Comparison of ENCODE assay signal across 8 cellular contexts in the genomic region with DNA sequence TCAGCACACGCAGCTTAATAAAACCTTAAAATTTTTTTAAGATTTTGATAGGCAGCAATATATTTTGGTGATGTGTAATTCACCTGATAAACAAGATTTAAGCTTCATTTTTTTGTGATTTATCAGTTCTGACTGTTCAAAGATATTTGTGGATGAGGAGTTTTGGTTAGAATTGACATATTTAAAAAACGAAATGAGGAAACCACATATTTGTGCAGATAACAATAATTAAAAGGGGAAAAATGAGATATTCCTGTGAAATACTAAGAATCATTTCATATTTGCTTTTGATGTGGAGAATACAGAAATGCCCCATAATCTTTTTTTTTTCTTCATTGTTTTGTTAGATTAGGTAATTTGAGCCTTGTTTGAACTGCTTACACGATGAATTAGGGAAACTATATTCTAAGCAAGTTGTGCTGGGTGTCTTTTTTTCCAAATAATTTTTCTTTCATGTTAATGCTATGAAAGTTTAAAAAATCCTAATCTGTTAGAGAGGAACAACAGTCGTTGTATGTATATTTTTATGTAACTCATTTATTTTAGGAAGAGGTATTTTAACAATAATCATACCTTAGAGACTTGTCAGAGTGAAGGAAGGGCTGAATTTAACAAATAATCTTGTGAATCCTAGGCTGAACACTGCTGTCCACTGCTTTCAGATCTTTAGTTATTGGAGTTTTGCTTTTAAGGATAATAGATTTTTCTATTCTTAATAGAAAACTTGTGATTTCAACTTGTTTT. TPM values are rescaled to one million over a fixed set of nuclear protein-coding genes. Genes with fewer than 3 reads are reported as not detected.
DNase-seq lines count a peak whose midpoint lies in the region; ATAC-seq and TF ChIP-seq lines count a peak whose summit lies in the region.

No MANE protein-coding gene starts in this region.

- H3K79me2 ChIP-seq in neural cell (replicated peaks; ENCODE audit: insufficient read depth, low read length): peaks cover 71% of the 10 kb centered on the region

- peaks cover 26% of the 10 kb centered on the region for H3K4me1 ChIP-seq in CD8-positive, alpha-beta T cell (ENCODE audit: insufficient read depth, low read length)

- H3K27ac ChIP-seq in CD8-positive, alpha-beta T cell (ENCODE audit: low read depth, low read length): peak overlapping the region; percentile 30
- peak overlapping the region; percentile 68 for H3K27ac ChIP-seq in neural cell (ENCODE audit: low read length)

- ATAC-seq in CD8-positive, alpha-beta T cell: no peak
- ATAC-seq in GM21528 (IDR thresholded peaks at IDR 0.05; ENCODE audit: low FRiP score, unreplicated experiment): no peak

- intact Hi-C loops in CD8-positive, alpha-beta T cell (cut with DNase I, micrococcal nuclease): loop anchor here in 1 of 2 experiments (1.0 to 2.0 kb wide), 3 partner anchors 216 to 493 kb away; no protein-coding TSS in a partner anchor
- intact Hi-C loops in dendritic cell treated with granulocyte-macrophage colony-stimulating factor and Interleukin-4, amounts not matched to agents 40 ng/mL and 50 ng/mL, for 4 days (cut with micrococcal nuclease): loop anchor here (2.0 to 5.0 kb wide), 2 partner anchors 240 to 1469 kb away; partner anchors contain the start of gene TFB1M

- no peaks in the 10 kb centered on the region for H3K27me3 ChIP-seq in CD8-positive, alpha-beta T cell (ENCODE audit: insufficient read depth, low read length)
- no peaks in the 10 kb centered on the region for H3K27me3 ChIP-seq in neural cell (ENCODE audit: insufficient read depth, low read depth, low read length)

- peaks cover 27% of the 10 kb centered on the region for H3K36me3 Mint-ChIP-seq in CD8-positive, alpha-beta T cell
- H3K36me3 Mint-ChIP-seq in dendritic cell treated with granulocyte-macrophage colony-stimulating factor and Interleukin-4, amounts not matched to agents 40 ng/mL and 50 ng/mL, for 4 days (ENCODE audit: low read depth): peaks cover 21% of the 10 kb centered on the region

- no peak for TF ChIP-seq EP300 in neural cell (conservative IDR thresholded peaks at IDR 0.05; ENCODE audit: poor library complexity, severe bottlenecking)

- peaks cover 3% of the 10 kb centered on the region for H3F3A ChIP-seq in neural cell (ENCODE audit: insufficient read depth, low read length, poor library complexity, severe bottlenecking)

- H3K9me3 ChIP-seq in CD8-positive, alpha-beta T cell (ENCODE audit: low read length): no peaks in the 10 kb centered on the region
- no peaks in the 10 kb centered on the region for H3K9me3 ChIP-seq in neural cell (ENCODE audit: low read length)

- TF ChIP-seq CTCF in CD8-positive, alpha-beta T cell (IDR thresholded peaks at IDR 0.05): no peak
- TF ChIP-seq CTCF in neural cell (IDR thresholded peaks at IDR 0.05; ENCODE audit: poor library complexity, severe bottlenecking): no peak

- peak overlapping the region; percentile 97 for H3K9ac ChIP-seq in neural cell (ENCODE audit: low read length)

- peaks cover 56% of the 10 kb centered on the region for H3K4me1 Mint-ChIP-seq in CD8-positive, alpha-beta T cell (ENCODE audit: low read depth)
- H3K4me1 Mint-ChIP-seq in dendritic cell treated with granulocyte-macrophage colony-stimulating factor and Interleukin-4, amounts not matched to agents 40 ng/mL and 50 ng/mL, for 4 days (ENCODE audit: low read depth): peaks cover 30% of the 10 kb centered on the region

- no peaks in the 10 kb centered on the region for H3K9me2 ChIP-seq in neural cell (ENCODE audit: insufficient read depth, low read length)

- peak overlapping the region; percentile 85 for H3K4me3 Mint-ChIP-seq in CD8-positive, alpha-beta T cell
- H3K4me3 Mint-ChIP-seq in dendritic cell treated with granulocyte-macrophage colony-stimulating factor and Interleukin-4, amounts not matched to agents 40 ng/mL and 50 ng/mL, for 4 days: peak overlapping the region; percentile 83

- H3K36me3 ChIP-seq in CD8-positive, alpha-beta T cell (ENCODE audit: insufficient read depth, low read length): no peaks in the 10 kb centered on the region
- peaks cover 3% of the 10 kb centered on the region for H3K36me3 ChIP-seq in neural cell (ENCODE audit: insufficient read depth, low read length)

- CTCF ChIA-PET in CD8-positive, alpha-beta T cell (lab: Charles Lee): interaction anchor here (0.9 kb wide), 1 partner anchor 81 kb away, joined by 4 read pairs; no protein-coding TSS in a partner anchor

- peak overlapping the region; percentile 91 for H3K27ac Mint-ChIP-seq in CD8-positive, alpha-beta T cell
- H3K27ac Mint-ChIP-seq in dendritic cell treated with granulocyte-macrophage colony-stimulating factor and Interleukin-4, amounts not matched to agents 40 ng/mL and 50 ng/mL, for 4 days: peak overlapping the region; percentile 41

- peak overlapping the region; percentile 48 for H3K4me3 ChIP-seq in CD8-positive, alpha-beta T cell (ENCODE audit: low read depth, low read length)
- H3K4me3 ChIP-seq in neural cell (ENCODE audit: low read length): peak overlapping the region; percentile 89

- no peaks in the 10 kb centered on the region for H3K9me3 Mint-ChIP-seq in CD8-positive, alpha-beta T cell
- no peaks in the 10 kb centered on the region for H3K9me3 Mint-ChIP-seq in dendritic cell treated with granulocyte-macrophage colony-stimulating factor and Interleukin-4, amounts not matched to agents 40 ng/mL and 50 ng/mL, for 4 days

- no peak for TF ChIP-seq RAD21 in neural cell (conservative IDR thresholded peaks at IDR 0.05)

- peak overlapping the region; percentile 68 for H3K4me2 ChIP-seq in neural cell (ENCODE audit: low read length)

- DNase-seq in CD8-positive, alpha-beta T cell: no peak
- DNase-seq in NCI-H146 (lab: John Stamatoyannopoulos, UW) (peak; percentile 19), HuH-7.5 (ENCODE audit: low spot score) (no peak), dermis blood vessel endothelial cell (no peak)
- no peak for DNase-seq in stimulated activated CD4-positive, alpha-beta T cell treated with anti-CD3 and anti-CD28 coated beads, Interleukin-4, amount 100 ng/mL, for 24 hours

- H2AFZ ChIP-seq in neural cell (ENCODE audit: low read depth, low read length): no peak overlapping the region

- peaks cover 17% of the 10 kb centered on the region for H4K20me1 ChIP-seq in neural cell (ENCODE audit: insufficient read depth)

- POLR2A ChIA-PET in CD8-positive, alpha-beta T cell (lab: Charles Lee): interaction anchor here (0.6 to 5.9 kb wide), 7 partner anchors 61 to 1321 kb away, joined by 3 to 75 read pairs (median 4); no protein-coding TSS in a partner anchor

- H3K27me3 Mint-ChIP-seq in CD8-positive, alpha-beta T cell (ENCODE audit: low read depth): no peaks in the 10 kb centered on the region
- H3K27me3 Mint-ChIP-seq in dendritic cell treated with granulocyte-macrophage colony-stimulating factor and Interleukin-4, amounts not matched to agents 40 ng/mL and 50 ng/mL, for 4 days: no peaks in the 10 kb centered on the region

TF ChIP-seq in neural cell, 6 proteins besides CTCF, POLR2A, EP300 and RAD21:
- TF ChIP-seq TAF1 (IDR thresholded peaks at IDR 0.05; ENCODE audit: low read depth): no peak
- no peak for TF ChIP-seq POLR2AphosphoS5 (IDR thresholded peaks at IDR 0.05)
- TF ChIP-seq EZH2 (IDR thresholded peaks at IDR 0.05; ENCODE audit: borderline replicate concordance, insufficient read depth, low read length, poor library complexity, severe bottlenecking): no peak
- no peak for TF ChIP-seq MXI1 (conservative IDR thresholded peaks at IDR 0.05; ENCODE audit: poor library complexity, severe bottlenecking)
- TF ChIP-seq, protein P1, sequence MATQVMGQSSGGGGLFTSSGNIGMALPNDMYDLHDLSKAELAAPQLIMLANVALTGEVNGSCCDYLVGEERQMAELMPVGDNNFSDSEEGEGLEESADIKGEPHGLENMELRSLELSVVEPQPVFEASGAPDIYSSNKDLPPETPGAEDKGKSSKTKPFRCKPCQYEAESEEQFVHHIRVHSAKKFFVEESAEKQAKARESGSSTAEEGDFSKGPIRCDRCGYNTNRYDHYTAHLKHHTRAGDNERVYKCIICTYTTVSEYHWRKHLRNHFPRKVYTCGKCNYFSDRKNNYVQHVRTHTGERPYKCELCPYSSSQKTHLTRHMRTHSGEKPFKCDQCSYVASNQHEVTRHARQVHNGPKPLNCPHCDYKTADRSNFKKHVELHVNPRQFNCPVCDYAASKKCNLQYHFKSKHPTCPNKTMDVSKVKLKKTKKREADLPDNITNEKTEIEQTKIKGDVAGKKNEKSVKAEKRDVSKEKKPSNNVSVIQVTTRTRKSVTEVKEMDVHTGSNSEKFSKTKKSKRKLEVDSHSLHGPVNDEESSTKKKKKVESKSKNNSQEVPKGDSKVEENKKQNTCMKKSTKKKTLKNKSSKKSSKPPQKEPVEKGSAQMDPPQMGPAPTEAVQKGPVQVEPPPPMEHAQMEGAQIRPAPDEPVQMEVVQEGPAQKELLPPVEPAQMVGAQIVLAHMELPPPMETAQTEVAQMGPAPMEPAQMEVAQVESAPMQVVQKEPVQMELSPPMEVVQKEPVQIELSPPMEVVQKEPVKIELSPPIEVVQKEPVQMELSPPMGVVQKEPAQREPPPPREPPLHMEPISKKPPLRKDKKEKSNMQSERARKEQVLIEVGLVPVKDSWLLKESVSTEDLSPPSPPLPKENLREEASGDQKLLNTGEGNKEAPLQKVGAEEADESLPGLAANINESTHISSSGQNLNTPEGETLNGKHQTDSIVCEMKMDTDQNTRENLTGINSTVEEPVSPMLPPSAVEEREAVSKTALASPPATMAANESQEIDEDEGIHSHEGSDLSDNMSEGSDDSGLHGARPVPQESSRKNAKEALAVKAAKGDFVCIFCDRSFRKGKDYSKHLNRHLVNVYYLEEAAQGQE (IDR thresholded peaks at IDR 0.05; ENCODE audit: borderline replicate concordance): no peak

RNA-seq across cellular contexts. Expression of gene ARID1B, which starts 4.0 kb away (rescaled TPM):
- total RNA-seq in CD8-positive, alpha-beta T cell: 100 to 1,000 TPM in 1 of 2 experiments, 10 to 100 TPM in 1; 98.4 to 111 TPM
- polyA plus RNA-seq in neural cell: 35.0 and 42.5 TPM in 2 replicates
- polyA minus RNA-seq in neural cell: 168 and 231 TPM in 2 replicates
- total RNA-seq in dermis blood vessel endothelial cell: 37.8 and 45.9 TPM in 2 replicates
